Comparison of ENCODE assay signal across 13 cellular contexts in genomic region chr11:113261709-113262475, GRCh38. TPM values are rescaled to one million over a fixed set of nuclear protein-coding genes. Genes with fewer than 3 reads are reported as not detected.
DNase-seq lines count a peak whose midpoint lies in the region; ATAC-seq and TF ChIP-seq lines count a peak whose summit lies in the region.
"Had no signal": no experiment of that assay in that cellular context is flagged by ENCODE, and none has a peak within 500 bp of the region (broad histone marks: within the 10 kb centered on the region; RNA-seq: fewer than 3 reads in every experiment).

No MANE protein-coding gene starts in this region.

- ATAC-seq in stimulated activated naive B cell treated with anti-CD40 and anti-IgM and Interleukin-4, amounts not matched to agents 10 μg/mL and 1 μg/mL and 100 μg/mL, for 72 hours (replicated peaks) = peak in 1 of 2 donors; percentile 46
- no peak for ATAC-seq in GM19395 (IDR thresholded peaks at IDR 0.05; ENCODE audit: unreplicated experiment)

- H3K36me3 ChIP-seq in HEK293 (ENCODE audit: control insufficient read depth in 2 of 2, insufficient read depth in 1 of 2, low read length in 2 of 2) = peaks cover 0 to 20% of the 10 kb centered on the region in 2 experiments; a peak in 1 of 3 replicates

- peak overlapping the region; percentile 51 for H3K27ac Mint-ChIP-seq in stimulated activated naive B cell treated with anti-CD40 and anti-IgM and Interleukin-4, amounts not matched to agents 10 μg/mL and 1 μg/mL and 100 μg/mL, for 72 hours
- H3K27ac Mint-ChIP-seq: activated CD4-positive, alpha-beta memory T cell treated with anti-CD3 and anti-CD28 coated beads, Interleukin-2, amount 10 ng/mL, durations not matched to agents 7 days and 5 days; T-helper 2 cell treated with Interferon-gamma antibody and Interleukin-4, amounts not matched to agents 5 μg/mL and 100 μg/mL, for 36 hours had no signal

- DNase-seq in SW480 (ENCODE audit: low spot score) (peak; percentile 10), fibroblast of villous mesenchyme (ENCODE audit: low read depth) (peak; percentile 31), NCI-H187 treated with DMSO at 0.1 percent for 48 hours (lab: John Stamatoyannopoulos, UW) (no peak)
- DNase-seq in stimulated activated naive B cell treated with anti-CD40 and anti-IgM and Interleukin-4, amounts not matched to agents 10 μg/mL and 1 μg/mL and 100 μg/mL, for 72 hours = no peak
- DNase-seq in activated T-cell treated with anti-CD3 and anti-CD28 coated beads, Interleukin-2, amount 50 U/mL, for 1 hour = no peak
- DNase-seq: activated CD4-positive, alpha-beta memory T cell treated with anti-CD3 and anti-CD28 coated beads, Interleukin-2, amount 10 ng/mL, durations not matched to agents 7 days and 5 days; activated gamma-delta T cell; Caco-2; KG1; NCI-H2107 had no signal

- H3K9me3 ChIP-seq in HEK293 (ENCODE audit: control insufficient read depth, insufficient read depth, low read depth, low read length) = no peaks in the 10 kb centered on the region
- H3K9me3 ChIP-seq: Caco-2 had no signal

- peaks cover 4 to 20% of the 10 kb centered on the region in 2 donors for H3K4me1 Mint-ChIP-seq in stimulated activated naive B cell treated with anti-CD40 and anti-IgM and Interleukin-4, amounts not matched to agents 10 μg/mL and 1 μg/mL and 100 μg/mL, for 72 hours

- no peak overlapping the region for H3K4me3 ChIP-seq in HEK293 (ENCODE audit: low read depth, low read length)
- no peak overlapping the region for H3K4me3 ChIP-seq in fibroblast of villous mesenchyme (ENCODE audit: low read depth, low read length)

- H3K4me1 ChIP-seq in HEK293 (ENCODE audit: control insufficient read depth, insufficient read depth, low read length) = no peaks in the 10 kb centered on the region
- H3K4me1 ChIP-seq: Caco-2 had no signal

- no peak overlapping the region for H3K4me3 Mint-ChIP-seq in stimulated activated naive B cell treated with anti-CD40 and anti-IgM and Interleukin-4, amounts not matched to agents 10 μg/mL and 1 μg/mL and 100 μg/mL, for 72 hours
- H3K4me3 Mint-ChIP-seq: activated CD4-positive, alpha-beta memory T cell treated with anti-CD3 and anti-CD28 coated beads, Interleukin-2, amount 10 ng/mL, durations not matched to agents 7 days and 5 days; T-helper 2 cell treated with Interferon-gamma antibody and Interleukin-4, amounts not matched to agents 5 μg/mL and 100 μg/mL, for 36 hours had no signal

- no peaks in the 10 kb centered on the region for H3K36me3 Mint-ChIP-seq in stimulated activated naive B cell treated with anti-CD40 and anti-IgM and Interleukin-4, amounts not matched to agents 10 μg/mL and 1 μg/mL and 100 μg/mL, for 72 hours

- POLR2A ChIA-PET in HEK293 (lab: Yijun Ruan, JAX) = no interaction called here

- H3K9me3 Mint-ChIP-seq in stimulated activated naive B cell treated with anti-CD40 and anti-IgM and Interleukin-4, amounts not matched to agents 10 μg/mL and 1 μg/mL and 100 μg/mL, for 72 hours = no peaks in the 10 kb centered on the region
- H3K9me3 Mint-ChIP-seq: activated CD4-positive, alpha-beta memory T cell treated with anti-CD3 and anti-CD28 coated beads, Interleukin-2, amount 10 ng/mL, durations not matched to agents 7 days and 5 days; T-helper 2 cell treated with Interferon-gamma antibody and Interleukin-4, amounts not matched to agents 5 μg/mL and 100 μg/mL, for 36 hours had no signal

- no peak for TF ChIP-seq CTCF in HEK293 (tag by site-specific recombination; IDR thresholded peaks at IDR 0.05)
- no peak for TF ChIP-seq CTCF in fibroblast of villous mesenchyme (IDR thresholded peaks at IDR 0.05; ENCODE audit: insufficient read depth, low read depth, low read length)

- CTCF ChIA-PET in HEK293 (lab: Yijun Ruan, JAX) = no interaction called here

- H3K27me3 Mint-ChIP-seq in stimulated activated naive B cell treated with anti-CD40 and anti-IgM and Interleukin-4, amounts not matched to agents 10 μg/mL and 1 μg/mL and 100 μg/mL, for 72 hours = peaks cover 13 to 14% of the 10 kb centered on the region in 2 donors

- H3K27ac ChIP-seq in HEK293 (ENCODE audit: extremely low read depth, low read depth, low read length) = no peak overlapping the region

TF ChIP-seq in HEK293, 187 proteins besides CTCF, POLR2A, EP300 and RAD21:
- TF ChIP-seq ZIC2 (tag by site-specific recombination; IDR thresholded peaks at IDR 0.05) (0 out of 2 replicates have a peak, but pooled peaks have one; percentile 20), GLIS2 (tag by site-specific recombination; IDR thresholded peaks at IDR 0.05) (no peak)

RNA-seq across cellular contexts. Expression of gene TTC12, which starts 52.5 kb away (rescaled TPM):
- total RNA-seq in fibroblast of villous mesenchyme = 16.0 and 21.9 TPM in 2 replicates

Comparison
In these comparisons a context has a peak if more than half of its experiments do, and no peak if none do; other contexts are left out.
1. DNase-seq: peak in SW480 (single experiment) and fibroblast of villous mesenchyme (single experiment); none in stimulated activated naive B cell treated with anti-CD40 and anti-IgM and Interleukin-4, amounts not matched to agents 10 μg/mL and 1 μg/mL and 100 μg/mL, for 72 hours (single experiment), NCI-H187 treated with DMSO at 0.1 percent for 48 hours (single experiment) and activated T-cell treated with anti-CD3 and anti-CD28 coated beads, Interleukin-2, amount 50 U/mL, for 1 hour (single experiment).